In genomic region chr4:53705972-53706371, GRCh38 we compare ENCODE assay signal across 13 cellular contexts.
A peak's percentile ranks its signal among the peaks of the same experiment; 100 is the strongest.
DNase-seq lines count a peak whose midpoint lies in the region; ATAC-seq and TF ChIP-seq lines count a peak whose summit lies in the region.
"Had no signal": no experiment of that assay in that cellular context is flagged by ENCODE, and none has a peak within 500 bp of the region (broad histone marks: within the 10 kb centered on the region; RNA-seq: fewer than 3 reads in every experiment).

No MANE protein-coding gene starts in this region.

- H3K36me3 ChIP-seq in PC-3 (ENCODE audit: low read depth, low read length) (no peaks in the 10 kb centered on the region), smooth muscle cell (ENCODE audit: low read depth) (no peaks in the 10 kb centered on the region)

- H2AFZ ChIP-seq in PC-3 (ENCODE audit: low read length) (peak overlapping the region; percentile 10; the same call in 1 of the 2 replicates), smooth muscle cell (ENCODE audit: low read depth) (peak overlapping the region; percentile 27)
- H2AFZ ChIP-seq: GM23338 had no signal

- no peaks in the 10 kb centered on the region for H3K9me2 ChIP-seq in PC-3 (replicated peaks; ENCODE audit: low read length)

- H3K4me1 ChIP-seq in PC-3 (ENCODE audit: insufficient read depth, low read length) (peaks cover 34% of the 10 kb centered on the region), smooth muscle cell (ENCODE audit: low read depth) (peaks cover 12% of the 10 kb centered on the region)

- no peak overlapping the region for H3K4me2 ChIP-seq in PC-3 (ENCODE audit: low read length)
- H3K4me2 ChIP-seq in smooth muscle cell = peak overlapping the region; percentile 9
- H3K4me2 ChIP-seq: GM23338 had no signal

- H3K4me3 ChIP-seq in PC-3 (ENCODE audit: low read length) (no peak overlapping the region), smooth muscle cell (no peak overlapping the region)
- H3K4me3 ChIP-seq: GM23338 had no signal

- ATAC-seq in PC-3 (no peak), left lobe of liver (peak; percentile 64), GM18861 (IDR thresholded peaks at IDR 0.05; ENCODE audit: unreplicated experiment) (no peak)
- ATAC-seq: CD8-positive, alpha-beta T cell had no signal

- DNase-seq in GM03348 (ENCODE audit: low spot score) = peak; percentile 10
- DNase-seq in PC-3 = no peak
- peak; percentile 51 for DNase-seq in left lobe of liver (ENCODE audit: low spot score)
- no peak for DNase-seq in smooth muscle cell (lab: John Stamatoyannopoulos, UW; ENCODE audit: unreplicated experiment)
- no peak for DNase-seq in NCI-H128 (lab: John Stamatoyannopoulos, UW; ENCODE audit: unreplicated experiment)
- no peak for DNase-seq in activated naive CD4-positive, alpha-beta T cell treated with Interleukin-2 at 50 U/mL for 16 hours
- DNase-seq: CD8-positive, alpha-beta T cell; DMS79; NCI-H1105; NCI-H187; SIG-M5 had no signal

- no peaks in the 10 kb centered on the region for H3K79me2 ChIP-seq in PC-3 (ENCODE audit: low read length)
- no peaks in the 10 kb centered on the region for H3K79me2 ChIP-seq in smooth muscle cell (ENCODE audit: low read depth)

- H3K27ac ChIP-seq in PC-3 (ENCODE audit: low read length) (no peak overlapping the region), smooth muscle cell (ENCODE audit: low read depth) (no peak overlapping the region)

- no peaks in the 10 kb centered on the region for H3K27me3 ChIP-seq in PC-3 (ENCODE audit: low read length)
- H3K27me3 ChIP-seq in smooth muscle cell (ENCODE audit: low read depth) = no peaks in the 10 kb centered on the region

- no peaks in the 10 kb centered on the region for H3F3A ChIP-seq in PC-3 (ENCODE audit: low read length, unreplicated experiment)
- no peaks in the 10 kb centered on the region for H3F3A ChIP-seq in smooth muscle cell (ENCODE audit: low read depth)

- H4K20me1 ChIP-seq in PC-3 (ENCODE audit: low read length) (no peaks in the 10 kb centered on the region), smooth muscle cell (ENCODE audit: low read depth) (no peaks in the 10 kb centered on the region)

- BruUV-seq in PC-3 (replicated peaks; lab: Mats Ljungman, UMichigan) = no TSS peak

- H3K9ac ChIP-seq in PC-3 (ENCODE audit: low read length) = no peak overlapping the region
- H3K9ac ChIP-seq in smooth muscle cell (ENCODE audit: low read depth) = no peak overlapping the region

- WGBS in smooth muscle cell (ENCODE audit: low lambda C conversion rate) = 65% methylated on average over 4 of the region's 4 CpGs

- intact Hi-C loops in PC-3 (cut with micrococcal nuclease) = loop anchor here (1.0 to 10.0 kb wide), 5 partner anchors 75 to 529 kb away; partner anchors contain the start of gene CHIC2

- POLR2A ChIA-PET in PC-3 (lab: Charles Lee; ENCODE audit: unreplicated experiment) = no interaction called here

- H3K9me3 ChIP-seq in PC-3 (ENCODE audit: low read length) (no peaks in the 10 kb centered on the region), smooth muscle cell (replicated peaks; ENCODE audit: low read depth) (no peaks in the 10 kb centered on the region)

- CTCF ChIA-PET in PC-3 (lab: Charles Lee) = interaction anchor here (0.5 to 2.1 kb wide), 16 partner anchors 17 to 528 kb away, joined by 3 to 9 read pairs (median 4); no protein-coding TSS in a partner anchor

- TF ChIP-seq CTCF in PC-3 (conservative IDR thresholded peaks at IDR 0.05; ENCODE audit: low read depth, low read length) = no peak
- TF ChIP-seq CTCF in smooth muscle cell (IDR thresholded peaks at IDR 0.05; ENCODE audit: borderline replicate concordance, insufficient read depth, poor library complexity, severe bottlenecking) = no peak

Comparison
In these comparisons a context has a peak if more than half of its experiments do, and no peak if none do; other contexts are left out.
1. DNase-seq: peak in GM03348 (single experiment) and left lobe of liver (single experiment); none in PC-3 (single experiment), smooth muscle cell (single experiment), NCI-H128 (single experiment) and activated naive CD4-positive, alpha-beta T cell treated with Interleukin-2 at 50 U/mL for 16 hours (single experiment).